13 cellular contexts compared by ENCODE assay signal in genomic region chr2:15223887-15224286, GRCh38.
DNase-seq lines count a peak whose midpoint lies in the region; ATAC-seq, FAIRE-seq and TF ChIP-seq lines count a peak whose summit lies in the region.
"Had no signal": no experiment of that assay in that cellular context is flagged by ENCODE, and none has a peak within 500 bp of the region (broad histone marks: within the 10 kb centered on the region; RNA-seq: fewer than 3 reads in every experiment).

No MANE protein-coding gene starts in this region.

- DNase-seq in A549 (ENCODE audit: low read depth in 1 of 2, low spot score in 1 of 2) (peak in 1 of 2 experiments; percentile 47), H54 (ENCODE audit: insufficient read length, low spot score) (peak; percentile 20), RPMI7951 (ENCODE audit: low read depth) (peak; percentile 71), fibroblast of the aortic adventitia (ENCODE audit: low read depth) (peak; percentile 71), NCI-H510A treated with DMSO at 0.1 percent for 48 hours (lab: John Stamatoyannopoulos, UW) (no peak), UCSD-AML1 (lab: John Stamatoyannopoulos, UW; ENCODE audit: unreplicated experiment) (no peak)
- no peak for DNase-seq in activated CD8-positive, alpha-beta memory T cell treated with anti-CD3 and anti-CD28 coated beads for 24 hours
- DNase-seq: activated CD4-positive, alpha-beta T cell treated with anti-CD3 and anti-CD28 coated beads, Interleukin-2, amount 10 ng/mL, durations not matched to agents 24 days and 14 days; CD8-positive, alpha-beta T cell; NCI-H1048 had no signal

- WGBS in A549 (ENCODE audit: missing lambda C conversion rate) = 80% methylated on average over 3 of the region's 3 CpGs

- TF ChIP-seq CTCF in A549 (IDR thresholded peaks at IDR 0.05) = no peak
- TF ChIP-seq CTCF in fibroblast of the aortic adventitia (IDR thresholded peaks at IDR 0.05; ENCODE audit: insufficient read depth, low read length) = no peak

- no peak for TF ChIP-seq RAD21 in A549 (conservative IDR thresholded peaks at IDR 0.05 in 1 of 2, IDR thresholded peaks at IDR 0.05 in 1 of 2)

- ATAC-seq in A549 = peak; percentile 71 to 85; a peak in 4 of 6 replicates
- no peak for ATAC-seq in HG02840 (IDR thresholded peaks at IDR 0.05; ENCODE audit: low FRiP score, unreplicated experiment)
- ATAC-seq: CD8-positive, alpha-beta T cell had no signal

- TF ChIP-seq POLR2A in A549 (IDR thresholded peaks at IDR 0.05; ENCODE audit: low read length) (no peak), H54 (IDR thresholded peaks at IDR 0.05; ENCODE audit: low read depth, low read length) (no peak)

- CTCF ChIA-PET in A549 (lab: Yijun Ruan, JAX) = no interaction called here

- FAIRE-seq in A549 (lab: Jason Lieb, UNC) = peak; percentile 46
- peak; percentile 77 for FAIRE-seq in H54 (lab: Jason Lieb, UNC)

- H3K27ac ChIP-seq in A549 = no peak overlapping the region
- H3K27ac ChIP-seq: neutrophil, PC-9 had no signal

- no peaks in the 10 kb centered on the region for H3K9me3 ChIP-seq in A549
- H3K9me3 ChIP-seq: neutrophil had no signal

- POLR2A ChIA-PET in A549 (lab: Yijun Ruan, JAX) = no interaction called here

- H3K4me3 ChIP-seq in A549 (no peak overlapping the region), fibroblast of the aortic adventitia (ENCODE audit: low read depth, low read length) (no peak overlapping the region)
- H3K4me3 ChIP-seq: PC-9 had no signal

- no peak for TF ChIP-seq EP300 in A549 (IDR thresholded peaks at IDR 0.05)

- H3K4me1 ChIP-seq in A549 = no peaks in the 10 kb centered on the region

- H3K4me2 ChIP-seq in A549 = no peak overlapping the region
- H3K4me2 ChIP-seq: PC-9 had no signal

TF ChIP-seq in A549, 52 proteins besides CTCF, POLR2A, EP300 and RAD21:
- TF ChIP-seq MAFK (IDR thresholded peaks at IDR 0.05; ENCODE audit: partially characterized antibody) (peak; percentile 29), KDM1A (IDR thresholded peaks at IDR 0.05; ENCODE audit: low read depth) (no peak), HOXB13 (CRISPR knock-in tag; IDR thresholded peaks at IDR 0.05; ENCODE audit: low read depth) (no peak), FOSB (CRISPR knock-in tag; IDR thresholded peaks at IDR 0.05) (no peak), JUNB (IDR thresholded peaks at IDR 0.05) (no peak), HMGXB4 (CRISPR knock-in tag; IDR thresholded peaks at IDR 0.05; ENCODE audit: borderline replicate concordance) (no peak), NFE2L2 (conservative IDR thresholded peaks at IDR 0.05; ENCODE audit: low read length) (no peak), CHD2 (IDR thresholded peaks at IDR 0.05; ENCODE audit: low read length, partially characterized antibody) (no peak), FOSL2 (IDR thresholded peaks at IDR 0.05) (no peak), FOSL2 (CRISPR knock-in tag; IDR thresholded peaks at IDR 0.05) (peak; percentile 55), ZNF302 (CRISPR knock-in tag; IDR thresholded peaks at IDR 0.05) (no peak), TFCP2L1 (CRISPR knock-in tag; IDR thresholded peaks at IDR 0.05) (no peak), SREBF2 (IDR thresholded peaks at IDR 0.05) (no peak)
TF ChIP-seq in A549: peak in this region for 2.

Comparison
In these comparisons a context has a peak if more than half of its experiments do, and no peak if none do; other contexts are left out.
1. DNase-seq: peak in H54 (single experiment), RPMI7951 (single experiment) and fibroblast of the aortic adventitia (single experiment); none in NCI-H510A treated with DMSO at 0.1 percent for 48 hours (single experiment), activated CD8-positive, alpha-beta memory T cell treated with anti-CD3 and anti-CD28 coated beads for 24 hours (single experiment) and UCSD-AML1 (single experiment).